Comparison of ENCODE assay signal across 1 cellular context in the genomic region with DNA sequence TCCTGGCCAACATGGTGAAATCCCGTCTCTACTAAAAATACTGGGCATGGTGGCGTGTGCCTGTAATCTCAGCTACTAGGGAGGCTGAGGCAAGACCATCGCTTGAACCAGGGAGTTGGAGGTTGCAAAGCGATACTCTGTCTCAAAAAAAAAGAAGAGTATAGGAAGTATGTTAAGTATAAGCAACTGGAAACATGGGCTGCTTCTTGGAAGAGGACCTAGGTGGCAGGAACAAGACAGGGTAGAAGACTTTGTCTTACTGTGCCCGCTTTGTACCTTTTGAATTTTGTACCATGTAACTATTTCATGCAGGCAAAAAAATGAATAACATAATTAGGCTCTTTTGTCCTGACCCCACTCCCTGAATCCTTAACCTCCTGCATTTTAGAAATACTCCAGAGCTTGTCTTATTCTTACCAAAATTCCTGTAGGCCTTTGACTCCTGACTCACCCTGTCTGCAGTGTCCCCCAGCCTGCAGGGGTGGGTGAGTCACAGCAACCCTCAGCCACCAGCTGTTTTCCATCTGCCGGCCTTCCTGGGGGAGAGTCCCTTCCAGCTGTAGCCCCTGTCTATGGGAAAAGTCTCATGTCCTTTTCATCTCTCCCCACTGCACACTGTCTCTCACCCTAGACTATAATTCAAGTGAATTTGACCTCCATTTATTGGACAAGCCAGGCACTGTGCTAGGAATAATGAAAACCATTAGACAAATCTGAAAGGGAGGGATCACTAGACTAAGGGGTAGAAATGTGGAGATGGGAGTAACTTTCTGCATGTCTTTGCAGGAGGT.
TF ChIP-seq lines count a peak whose summit lies in the region.

No MANE protein-coding gene starts in this region.

TF ChIP-seq in HepG2, 621 proteins besides CTCF, POLR2A, EP300 and RAD21 (continued from another document):
- TF ChIP-seq, protein P1, sequence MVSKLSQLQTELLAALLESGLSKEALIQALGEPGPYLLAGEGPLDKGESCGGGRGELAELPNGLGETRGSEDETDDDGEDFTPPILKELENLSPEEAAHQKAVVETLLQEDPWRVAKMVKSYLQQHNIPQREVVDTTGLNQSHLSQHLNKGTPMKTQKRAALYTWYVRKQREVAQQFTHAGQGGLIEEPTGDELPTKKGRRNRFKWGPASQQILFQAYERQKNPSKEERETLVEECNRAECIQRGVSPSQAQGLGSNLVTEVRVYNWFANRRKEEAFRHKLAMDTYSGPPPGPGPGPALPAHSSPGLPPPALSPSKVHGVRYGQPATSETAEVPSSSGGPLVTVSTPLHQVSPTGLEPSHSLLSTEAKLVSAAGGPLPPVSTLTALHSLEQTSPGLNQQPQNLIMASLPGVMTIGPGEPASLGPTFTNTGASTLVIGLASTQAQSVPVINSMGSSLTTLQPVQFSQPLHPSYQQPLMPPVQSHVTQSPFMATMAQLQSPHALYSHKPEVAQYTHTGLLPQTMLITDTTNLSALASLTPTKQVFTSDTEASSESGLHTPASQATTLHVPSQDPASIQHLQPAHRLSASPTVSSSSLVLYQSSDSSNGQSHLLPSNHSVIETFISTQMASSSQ (IDR thresholded peaks at IDR 0.05; ENCODE audit: low read depth), result no peak
- TF ChIP-seq, protein P1 (CRISPR knock-in tag; IDR thresholded peaks at IDR 0.05; ENCODE audit: borderline replicate concordance), result no peak
- TF ChIP-seq RORA (CRISPR knock-in tag; IDR thresholded peaks at IDR 0.05) (no peak), HNF4G (IDR thresholded peaks at IDR 0.05; ENCODE audit: borderline replicate concordance, low read depth, low read length) (no peak), HNF4G (CRISPR knock-in tag; IDR thresholded peaks at IDR 0.05; ENCODE audit: borderline replicate concordance, low read depth) (no peak), HNRNPUL1 (IDR thresholded peaks at IDR 0.05; ENCODE audit: low read depth, low read length) (no peak), NFIC (IDR thresholded peaks at IDR 0.05; ENCODE audit: low read length) (no peak), ZNF3 (CRISPR knock-in tag; IDR thresholded peaks at IDR 0.05) (no peak), BORCS8-MEF2B (CRISPR knock-in tag; IDR thresholded peaks at IDR 0.05) (no peak), SP5 (CRISPR knock-in tag; IDR thresholded peaks at IDR 0.05; ENCODE audit: borderline replicate concordance, low read depth) (no peak), ZNF563 (CRISPR knock-in tag; IDR thresholded peaks at IDR 0.05) (no peak), ZC3H4 (CRISPR knock-in tag; IDR thresholded peaks at IDR 0.05; ENCODE audit: borderline replicate concordance) (no peak)
- TF ChIP-seq, protein P2, sequence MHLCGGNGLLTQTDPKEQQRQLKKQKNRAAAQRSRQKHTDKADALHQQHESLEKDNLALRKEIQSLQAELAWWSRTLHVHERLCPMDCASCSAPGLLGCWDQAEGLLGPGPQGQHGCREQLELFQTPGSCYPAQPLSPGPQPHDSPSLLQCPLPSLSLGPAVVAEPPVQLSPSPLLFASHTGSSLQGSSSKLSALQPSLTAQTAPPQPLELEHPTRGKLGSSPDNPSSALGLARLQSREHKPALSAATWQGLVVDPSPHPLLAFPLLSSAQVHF (CRISPR knock-in tag; IDR thresholded peaks at IDR 0.05), result no peak
